ENCODE assay signal across 11 cellular contexts in the genomic region with DNA sequence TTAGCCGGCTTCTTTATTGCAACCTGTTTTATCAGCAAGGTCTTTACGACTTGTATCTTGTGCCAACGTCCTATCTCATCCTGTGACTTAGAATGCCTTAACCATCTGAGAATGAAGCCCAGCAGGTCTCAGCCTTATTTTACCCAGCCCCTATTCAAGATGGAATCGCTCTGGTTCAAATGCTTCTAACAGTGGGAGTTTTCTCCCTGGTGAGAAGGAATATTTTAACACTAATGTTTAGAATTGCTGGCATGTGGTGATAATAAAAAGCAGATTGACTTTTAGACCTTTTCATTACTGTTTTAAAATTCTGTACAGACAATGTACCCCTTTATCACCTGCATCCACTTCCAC. TPM values are rescaled to one million over a fixed set of nuclear protein-coding genes. Genes with fewer than 3 reads are reported as not detected.
DNase-seq lines count a peak whose midpoint lies in the region; TF ChIP-seq lines count a peak whose summit lies in the region.
"Had no signal": no experiment of that assay in that cellular context is flagged by ENCODE, and none has a peak within 500 bp of the region (broad histone marks: within the 10 kb centered on the region; RNA-seq: fewer than 3 reads in every experiment).

No MANE protein-coding gene starts in this region.

- H2AK5ac ChIP-seq in trophoblast cell (ENCODE audit: low read length): no peak overlapping the region

- peak overlapping the region; percentile 0 for H4K12ac ChIP-seq in trophoblast cell (ENCODE audit: low read depth, low read length)

- H3K9me3 ChIP-seq in MM.1S (replicated peaks; ENCODE audit: insufficient read depth, low read length) (no peaks in the 10 kb centered on the region), trophoblast cell (ENCODE audit: insufficient read depth, low read depth, low read length) (peaks cover 3% of the 10 kb centered on the region)
- H3K9me3 ChIP-seq: upper lobe of right lung had no signal

- peaks cover 28% of the 10 kb centered on the region for H3K4me1 Mint-ChIP-seq in T-helper 1 cell treated with Interleukin-12 subunit alpha and Interleukin-12 subunit beta and Interleukin-4 antibody, amounts not matched to agents 30 μg/mL and 1 μg/mL, for 36 hours (ENCODE audit: low read depth)

- no peak overlapping the region for H3K9ac ChIP-seq in MM.1S (ENCODE audit: low read length)
- H3K9ac ChIP-seq in trophoblast cell (ENCODE audit: low read length): no peak overlapping the region

- H3K4me1 ChIP-seq in MM.1S (ENCODE audit: low read length) (peaks cover 9% of the 10 kb centered on the region; the same call in 1 of the 2 replicates), trophoblast cell (ENCODE audit: control insufficient read depth in 1 of 2, insufficient read depth in 2 of 2, low read length in 2 of 2) (peaks cover 0 to 2% of the 10 kb centered on the region in 2 experiments)
- H3K4me1 ChIP-seq: upper lobe of right lung had no signal

- H4K8ac ChIP-seq in trophoblast cell (ENCODE audit: low read depth, low read length): peak overlapping the region; percentile 30

- H3K27ac Mint-ChIP-seq in T-helper 1 cell treated with Interleukin-12 subunit alpha and Interleukin-12 subunit beta and Interleukin-4 antibody, amounts not matched to agents 30 μg/mL and 1 μg/mL, for 36 hours: no peak overlapping the region

- no peaks in the 10 kb centered on the region for H3K27me3 Mint-ChIP-seq in T-helper 1 cell treated with Interleukin-12 subunit alpha and Interleukin-12 subunit beta and Interleukin-4 antibody, amounts not matched to agents 30 μg/mL and 1 μg/mL, for 36 hours (ENCODE audit: low read depth)

- no peak overlapping the region for H3K23ac ChIP-seq in trophoblast cell (ENCODE audit: low read length)

- WGBS in trophoblast cell (ENCODE audit: extremely low coverage, insufficient coverage, insufficient read length): no CpG with 5 or more reads among the region's 4 CpGs

- H2AFZ ChIP-seq in MM.1S (ENCODE audit: low read length): peak overlapping the region; percentile 69
- no peak overlapping the region for H2AFZ ChIP-seq in trophoblast cell (ENCODE audit: insufficient read depth, low read length, poor library complexity)

- peaks cover 11% of the 10 kb centered on the region for H3K9me3 Mint-ChIP-seq in T-helper 1 cell treated with Interleukin-12 subunit alpha and Interleukin-12 subunit beta and Interleukin-4 antibody, amounts not matched to agents 30 μg/mL and 1 μg/mL, for 36 hours

- H3K27ac ChIP-seq in MM.1S (ENCODE audit: low read length): no peak overlapping the region
- H3K27ac ChIP-seq in cingulate gyrus (ENCODE audit: low read depth, low read length): peak overlapping the region; percentile 71
- H3K27ac ChIP-seq in trophoblast cell (ENCODE audit: low read depth, low read length): no peak overlapping the region
- H3K27ac ChIP-seq: RWPE1, upper lobe of right lung, VCaP had no signal

- H2BK120ac ChIP-seq in trophoblast cell (ENCODE audit: insufficient read depth, low read length, poor library complexity): no peak overlapping the region

- H3K4me2 ChIP-seq in MM.1S (ENCODE audit: low read depth, low read length): 0 out of 2 replicates have a peak overlapping the region, but pooled peaks have one; percentile 30
- H3K4me2 ChIP-seq in trophoblast cell (ENCODE audit: low read length): no peak overlapping the region

- no peak for DNase-seq in T-helper 1 cell
- DNase-seq in MM.1S: no peak
- DNase-seq in trophoblast cell: no peak
- DNase-seq in NOMO-1 treated with dmso at 0.1 percent for 144 hours (lab: John Stamatoyannopoulos, UW; ENCODE audit: unreplicated experiment): no peak
- DNase-seq in KG1 (lab: John Stamatoyannopoulos, UW): no peak
- no peak for DNase-seq in NCI-H1436 (lab: John Stamatoyannopoulos, UW)
- DNase-seq: upper lobe of right lung had no signal

- TF ChIP-seq CTCF in MM.1S (IDR thresholded peaks at IDR 0.05; ENCODE audit: low read length): no peak

- H3K79me2 ChIP-seq in MM.1S (ENCODE audit: low read length) (no peaks in the 10 kb centered on the region), trophoblast cell (ENCODE audit: control insufficient read depth, insufficient read depth, low read length, poor library complexity) (no peaks in the 10 kb centered on the region)

- H3K4me3 ChIP-seq in MM.1S (ENCODE audit: low read length) (no peak overlapping the region; the same call in 1 of the 2 replicates), trophoblast cell (ENCODE audit: low read depth, low read length) (no peak overlapping the region)
- H3K4me3 ChIP-seq: upper lobe of right lung had no signal

- peaks cover 10% of the 10 kb centered on the region for H3F3A ChIP-seq in MM.1S (ENCODE audit: insufficient read depth, low read length)

- peak overlapping the region; percentile 50 for H3K4me3 Mint-ChIP-seq in T-helper 1 cell treated with Interleukin-12 subunit alpha and Interleukin-12 subunit beta and Interleukin-4 antibody, amounts not matched to agents 30 μg/mL and 1 μg/mL, for 36 hours

- H3K14ac ChIP-seq in trophoblast cell (ENCODE audit: low read length): no peak overlapping the region

- H3K4ac ChIP-seq in trophoblast cell (ENCODE audit: low read depth, low read length): no peak overlapping the region

- H3K79me1 ChIP-seq in trophoblast cell (ENCODE audit: low read length): no peaks in the 10 kb centered on the region

- H4K91ac ChIP-seq in trophoblast cell (ENCODE audit: low read depth, low read length): peak overlapping the region; percentile 4

- no peaks in the 10 kb centered on the region for H3K9me2 ChIP-seq in MM.1S (replicated peaks; ENCODE audit: insufficient read depth, low read length)

- no peaks in the 10 kb centered on the region for H4K20me1 ChIP-seq in MM.1S (ENCODE audit: insufficient read depth, low read length)

- no peak overlapping the region for H2BK12ac ChIP-seq in trophoblast cell (ENCODE audit: low read length)

- H3K36me3 Mint-ChIP-seq in T-helper 1 cell treated with Interleukin-12 subunit alpha and Interleukin-12 subunit beta and Interleukin-4 antibody, amounts not matched to agents 30 μg/mL and 1 μg/mL, for 36 hours (ENCODE audit: low read depth): peaks cover 13% of the 10 kb centered on the region

- H3K18ac ChIP-seq in trophoblast cell (ENCODE audit: low read length): no peak overlapping the region

- no peaks in the 10 kb centered on the region for H3K36me3 ChIP-seq in MM.1S (replicated peaks; ENCODE audit: insufficient read depth, low read length)
- no peaks in the 10 kb centered on the region for H3K36me3 ChIP-seq in trophoblast cell (ENCODE audit: control insufficient read depth in 1 of 2, insufficient read depth in 2 of 2, low read length in 2 of 2)
- H3K36me3 ChIP-seq: upper lobe of right lung had no signal

- H3K27me3 ChIP-seq in MM.1S (replicated peaks; ENCODE audit: insufficient read depth, low read length) (peaks cover 14% of the 10 kb centered on the region; the same call in 1 of the 2 replicates), trophoblast cell (ENCODE audit: insufficient read depth, low read length) (no peaks in the 10 kb centered on the region)
- H3K27me3 ChIP-seq: upper lobe of right lung had no signal

- H2BK5ac ChIP-seq in trophoblast cell (ENCODE audit: low read depth, low read length, poor library complexity): no peak overlapping the region

RNA-seq across cellular contexts. Expression of a gene that starts 9.9 kb away (rescaled TPM):
- not detected in 2 replicates for polyA plus RNA-seq in trophoblast cell (2013)

RNA-seq across cellular contexts. Expression of a gene that starts 20.6 kb away (rescaled TPM):
- not detected in 2 replicates for polyA plus RNA-seq in trophoblast cell (2013)
